ENCODE assay signal across 1 cellular context in genomic region chr5:127007522-127007921, GRCh38.
TF ChIP-seq lines count a peak whose summit lies in the region.

No MANE protein-coding gene starts in this region.

TF ChIP-seq in A549, 52 proteins besides CTCF, POLR2A, EP300 and RAD21 (continued from another document):
- TF ChIP-seq, protein P1, sequence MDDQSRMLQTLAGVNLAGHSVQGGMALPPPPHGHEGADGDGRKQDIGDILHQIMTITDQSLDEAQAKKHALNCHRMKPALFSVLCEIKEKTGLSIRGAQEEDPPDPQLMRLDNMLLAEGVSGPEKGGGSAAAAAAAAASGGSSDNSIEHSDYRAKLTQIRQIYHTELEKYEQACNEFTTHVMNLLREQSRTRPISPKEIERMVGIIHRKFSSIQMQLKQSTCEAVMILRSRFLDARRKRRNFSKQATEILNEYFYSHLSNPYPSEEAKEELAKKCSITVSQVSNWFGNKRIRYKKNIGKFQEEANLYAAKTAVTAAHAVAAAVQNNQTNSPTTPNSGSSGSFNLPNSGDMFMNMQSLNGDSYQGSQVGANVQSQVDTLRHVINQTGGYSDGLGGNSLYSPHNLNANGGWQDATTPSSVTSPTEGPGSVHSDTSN (IDR thresholded peaks at IDR 0.05), result no peak
- TF ChIP-seq MAFK (IDR thresholded peaks at IDR 0.05; ENCODE audit: partially characterized antibody) (peak; percentile 10), MAZ (IDR thresholded peaks at IDR 0.05; ENCODE audit: borderline replicate concordance, low read depth, low read length) (no peak), JUNB (IDR thresholded peaks at IDR 0.05) (no peak)
